Comparison of ENCODE assay signal across 8 cellular contexts in the genomic region with DNA sequence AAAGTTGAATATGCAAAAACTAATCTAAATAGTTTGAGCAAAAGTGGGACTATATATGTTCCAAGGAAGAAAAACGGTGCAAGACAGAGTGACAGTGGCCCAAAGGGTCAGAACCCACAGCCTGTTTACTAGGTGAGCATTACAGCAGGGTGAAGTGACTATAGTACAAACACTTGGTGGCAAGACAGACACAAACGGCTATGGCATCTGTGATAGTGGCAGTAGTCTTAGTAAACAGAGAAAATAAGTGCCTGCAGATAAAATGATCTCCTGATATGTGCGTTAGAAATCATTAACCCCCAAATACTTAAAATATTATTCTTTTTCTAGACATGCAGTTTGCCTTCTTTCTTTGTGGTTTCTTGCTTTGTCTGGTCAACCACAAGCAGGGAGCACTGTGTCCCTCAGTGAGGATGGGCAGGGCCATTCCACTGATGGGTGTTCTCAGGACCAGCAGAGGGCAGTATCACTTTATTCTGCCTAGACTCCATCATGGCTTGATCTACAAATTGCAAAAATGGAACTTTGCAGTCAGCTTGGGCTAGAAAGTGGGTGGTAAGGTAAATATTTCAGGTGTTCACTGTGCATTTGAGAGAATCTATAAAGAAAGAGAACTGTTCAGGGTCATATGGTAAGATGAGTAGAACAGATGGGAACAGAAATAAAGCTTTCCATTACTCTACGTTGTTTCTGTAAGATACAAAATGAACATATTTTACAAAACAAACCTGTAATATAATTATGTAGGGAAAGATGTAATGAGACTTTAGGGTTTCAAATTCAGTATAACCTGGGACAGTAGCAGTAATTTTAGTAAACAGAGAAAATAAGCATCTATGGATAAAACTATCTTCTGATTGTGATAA.
A peak's percentile ranks its signal among the peaks of the same experiment; 100 is the strongest.
DNase-seq lines count a peak whose midpoint lies in the region; ATAC-seq and TF ChIP-seq lines count a peak whose summit lies in the region.

No MANE protein-coding gene starts in this region.

- no peak overlapping the region for H3K4me3 Mint-ChIP-seq in endothelial cell (ENCODE audit: unreplicated experiment)

- ATAC-seq in GM18870 (IDR thresholded peaks at IDR 0.05; ENCODE audit: unreplicated experiment) (peak; percentile 85), HG03103 (IDR thresholded peaks at IDR 0.05; ENCODE audit: low read depth, unreplicated experiment) (peak; percentile 88)

- H3K4me3 ChIP-seq in BLaER1 (no peak overlapping the region), thyroid gland (replicated peaks in 1 of 3) (no peak overlapping the region)

- H3K27me3 Mint-ChIP-seq in endothelial cell (ENCODE audit: unreplicated experiment) = no peaks in the 10 kb centered on the region

- peak overlapping the region; percentile 26 for H3K27ac Mint-ChIP-seq in endothelial cell (ENCODE audit: unreplicated experiment)

- no peaks in the 10 kb centered on the region for H3K9me3 Mint-ChIP-seq in endothelial cell (ENCODE audit: unreplicated experiment)

- H3K4me1 ChIP-seq in BLaER1 = peaks cover 53% of the 10 kb centered on the region
- H3K4me1 ChIP-seq in thyroid gland = no peaks in the 10 kb centered on the region

- no peaks in the 10 kb centered on the region for H3K9me3 ChIP-seq in BLaER1
- H3K9me3 ChIP-seq in thyroid gland = no peaks in the 10 kb centered on the region

- 78 to 83% methylated on average over 4 of the region's 4 CpGs for WGBS in thyroid gland, 2 donors

- H3K4me1 Mint-ChIP-seq in endothelial cell (ENCODE audit: unreplicated experiment) = peaks cover 42% of the 10 kb centered on the region

- H3K27ac ChIP-seq in BLaER1 (no peak overlapping the region), thyroid gland (no peak overlapping the region)

- no peak for TF ChIP-seq POLR2A in thyroid gland (IDR thresholded peaks at IDR 0.05)

- intact Hi-C loops in thyroid gland (cut with DNase I) = no loop called here

- DNase-seq in NCI-H446 (lab: John Stamatoyannopoulos, UW) = peak; percentile 76 to 81
- DNase-seq in activated CD4-positive, alpha-beta T cell treated with anti-CD3 and anti-CD28 coated beads for 48 hours = peak; percentile 60
- peak; percentile 54 for DNase-seq in endothelial cell (ENCODE audit: low spot score)
- DNase-seq in myocyte (ENCODE audit: low read depth) = peak; percentile 84
- DNase-seq in thyroid gland = peak; percentile 49 to 61

- H3K4me2 ChIP-seq in BLaER1 = peak overlapping the region; percentile 10; the same call in 1 of the 2 replicates

- H3K27me3 ChIP-seq in BLaER1 = no peaks in the 10 kb centered on the region
- no peaks in the 10 kb centered on the region for H3K27me3 ChIP-seq in thyroid gland

- no peaks in the 10 kb centered on the region for H3K36me3 Mint-ChIP-seq in endothelial cell (ENCODE audit: low read depth, unreplicated experiment)

- no peak overlapping the region for H3K9ac ChIP-seq in BLaER1

- TF ChIP-seq CTCF in endothelial cell (IDR thresholded peaks at IDR 0.05; ENCODE audit: unreplicated experiment) (peak; percentile 75), thyroid gland (IDR thresholded peaks at IDR 0.05) (peak in 5 of 6 experiments; percentile 61 to 78 (median 70))

- H3K36me3 ChIP-seq in BLaER1 = no peaks in the 10 kb centered on the region
- no peaks in the 10 kb centered on the region for H3K36me3 ChIP-seq in thyroid gland

- no peaks in the 10 kb centered on the region for H4K20me1 ChIP-seq in BLaER1
